14 cellular contexts compared by ENCODE assay signal in genomic region chr4:128803783-128804182, GRCh38. TPM values are rescaled to one million over a fixed set of nuclear protein-coding genes. Genes with fewer than 3 reads are reported as not detected.
DNase-seq lines count a peak whose midpoint lies in the region; ATAC-seq, FAIRE-seq and TF ChIP-seq lines count a peak whose summit lies in the region.
"Had no signal": no experiment of that assay in that cellular context is flagged by ENCODE, and none has a peak within 500 bp of the region (broad histone marks: within the 10 kb centered on the region; RNA-seq: fewer than 3 reads in every experiment).

No MANE protein-coding gene starts in this region.

- no peak overlapping the region for H3K27ac Mint-ChIP-seq in activated naive CD4-positive, alpha-beta T cell treated with anti-CD3 and anti-CD28 coated beads, Interleukin-2, amount 10 ng/mL, durations not matched to agents 7 days and 5 days
- H3K27ac Mint-ChIP-seq: progenitor cell of endocrine pancreas had no signal

- TF ChIP-seq EP300 in H1 (IDR thresholded peaks at IDR 0.05; ENCODE audit: borderline replicate concordance in 1 of 2, low read depth in 2 of 2, low read length in 2 of 2) (no peak), stomach (IDR thresholded peaks at IDR 0.05) (no peak)

- peak overlapping the region; percentile 97 for H3K4ac ChIP-seq in H1 (replicated peaks; ENCODE audit: insufficient read length, low read depth, low read length)

- TF ChIP-seq CTCF in H1 (IDR thresholded peaks at IDR 0.05; ENCODE audit: control extremely low read depth in 1 of 3, insufficient read depth in 1 of 3, low read depth in 1 of 3, low read length in 3 of 3) = no peak
- TF ChIP-seq CTCF in stomach (IDR thresholded peaks at IDR 0.05) = no peak

- ATAC-seq in HG03139 (IDR thresholded peaks at IDR 0.05; ENCODE audit: unreplicated experiment) = peak; percentile 63
- ATAC-seq: Panc1 had no signal

- peak overlapping the region; percentile 84; the same call in 1 of the 2 replicates for H3K27ac ChIP-seq in H1 (ENCODE audit: low read depth, low read length)
- H3K27ac ChIP-seq in stomach = peak overlapping the region in 3 of 5 donors; percentile 27 to 49 (median 36)

- peak overlapping the region; percentile 99 for H4K91ac ChIP-seq in H1 (replicated peaks; ENCODE audit: insufficient read length, low read length)

- H3K9me3 ChIP-seq in H1 (ENCODE audit: insufficient read depth in 2 of 2, low read depth in 1 of 2, low read length in 1 of 2) (no peaks in the 10 kb centered on the region), stomach (no peaks in the 10 kb centered on the region)

- H3K27me3 Mint-ChIP-seq in activated naive CD4-positive, alpha-beta T cell treated with anti-CD3 and anti-CD28 coated beads, Interleukin-2, amount 10 ng/mL, durations not matched to agents 7 days and 5 days = no peaks in the 10 kb centered on the region

- no peak overlapping the region for H3K4me3 ChIP-seq in H1 (ENCODE audit: extremely low read depth in 1 of 4, insufficient read depth in 2 of 4, low read depth in 3 of 4, low read length in 4 of 4)
- H3K4me3 ChIP-seq in stomach = no peak overlapping the region

- peak overlapping the region; percentile 98; the same call in 1 of the 2 replicates for H2BK5ac ChIP-seq in H1 (ENCODE audit: low read depth, low read length)

- peak; percentile 19 for DNase-seq in activated naive CD4-positive, alpha-beta T cell treated with Interleukin-2 at 50 U/mL for 16 hours
- no peak for DNase-seq in activated naive CD4-positive, alpha-beta T cell treated with anti-CD3 and anti-CD28 coated beads, Interleukin-2, amount 10 ng/mL, durations not matched to agents 7 days and 5 days
- no peak for DNase-seq in H1 (ENCODE audit: low read depth in 1 of 2, low spot score in 2 of 2)
- DNase-seq in stomach = no peak
- no peak for DNase-seq in activated gamma-delta T cell (lab: John Stamatoyannopoulos, UW)
- DNase-seq in anterior cingulate cortex (lab: John Stamatoyannopoulos, UW) = no peak
- DNase-seq in H4 (ENCODE audit: low spot score) = no peak
- DNase-seq: DMS79, midbrain, NCI-H2171 treated with DMSO at 0.1 percent for 48 hours, T1000 had no signal

- H4K5ac ChIP-seq in H1 (ENCODE audit: insufficient read length, low read depth, low read length) = peak overlapping the region; percentile 90

- no peaks in the 10 kb centered on the region for H3K36me3 ChIP-seq in H1 (ENCODE audit: control insufficient read depth in 2 of 4, insufficient read depth in 4 of 4, low read length in 3 of 4)
- H3K36me3 ChIP-seq in stomach = no peaks in the 10 kb centered on the region

- H3K36me3 Mint-ChIP-seq in activated naive CD4-positive, alpha-beta T cell treated with anti-CD3 and anti-CD28 coated beads, Interleukin-2, amount 10 ng/mL, durations not matched to agents 7 days and 5 days = no peaks in the 10 kb centered on the region

- FAIRE-seq in H1 (lab: Jason Lieb, UNC) = no peak

- H4K20me1 ChIP-seq in H1 (replicated peaks in 1 of 2; ENCODE audit: control insufficient read depth in 1 of 2, insufficient read depth in 2 of 2, low read length in 2 of 2) = no peaks in the 10 kb centered on the region

- peak overlapping the region; percentile 13 for H3K56ac ChIP-seq in H1 (replicated peaks; ENCODE audit: insufficient read length, low read depth, low read length)

- H3K79me1 ChIP-seq in H1 (ENCODE audit: low read depth, low read length) = no peaks in the 10 kb centered on the region

- TF ChIP-seq RAD21 in H1 (IDR thresholded peaks at IDR 0.05 in 1 of 2, conservative IDR thresholded peaks at IDR 0.05 in 1 of 2; ENCODE audit: low read depth in 2 of 2, low read length in 2 of 2) = no peak

- no peak overlapping the region for H2AFZ ChIP-seq in H1 (ENCODE audit: low read length)

- intact Hi-C loops in stomach (cut with DNase I; ENCODE audit: low total_unique reads) = no loop called here

- no peaks in the 10 kb centered on the region for H3K9me3 Mint-ChIP-seq in activated naive CD4-positive, alpha-beta T cell treated with anti-CD3 and anti-CD28 coated beads, Interleukin-2, amount 10 ng/mL, durations not matched to agents 7 days and 5 days

- no peak overlapping the region for H4K8ac ChIP-seq in H1 (ENCODE audit: extremely low read depth, insufficient read depth, low read length)

- H2AK5ac ChIP-seq in H1 (ENCODE audit: low read depth, low read length) = peak overlapping the region; percentile 93

- H3K27me3 ChIP-seq in H1 (replicated peaks in 1 of 4; ENCODE audit: control insufficient read depth in 3 of 4, extremely low read depth in 1 of 4, insufficient read depth in 3 of 4, low read length in 3 of 4) = no peaks in the 10 kb centered on the region
- H3K27me3 ChIP-seq in stomach = no peaks in the 10 kb centered on the region

- no peak overlapping the region for H3K23ac ChIP-seq in H1 (ENCODE audit: insufficient read length)

- no peak overlapping the region for H3K9ac ChIP-seq in H1 (replicated peaks in 1 of 4; ENCODE audit: extremely low read depth in 1 of 4, low read depth in 3 of 4, low read length in 3 of 4)

- H2BK15ac ChIP-seq in H1 (ENCODE audit: low read length) = no peak overlapping the region

- 0 out of 4 replicates have a peak, but pooled peaks cover 0 to under 1% of the 10 kb centered on the region in 2 experiments for H3K79me2 ChIP-seq in H1 (ENCODE audit: control insufficient read depth in 1 of 2, insufficient read depth in 2 of 2, low read length in 2 of 2)

- peak overlapping the region; percentile 98 for H3K18ac ChIP-seq in H1 (ENCODE audit: extremely low read depth, low read length)

- CTCF ChIA-PET in activated naive CD4-positive, alpha-beta T cell treated with anti-CD3 and anti-CD28 coated beads, Interleukin-2, amount 10 ng/mL, durations not matched to agents 7 days and 5 days (lab: Charles Lee) = no interaction called here
- CTCF ChIA-PET in H1 (lab: Charles Lee; ENCODE audit: partially characterized antibody) = interaction anchor here (1.7 to 4.0 kb wide), 2 partner anchors 228 to 238 kb away, joined by 4 to 21 read pairs; no protein-coding TSS in a partner anchor

- H3K4me1 Mint-ChIP-seq in activated naive CD4-positive, alpha-beta T cell treated with anti-CD3 and anti-CD28 coated beads, Interleukin-2, amount 10 ng/mL, durations not matched to agents 7 days and 5 days = peaks cover 8% of the 10 kb centered on the region

- POLR2A ChIA-PET in H1 (lab: Charles Lee; ENCODE audit: partially characterized antibody) = interaction anchor here (1.2 to 4.5 kb wide), 3 partner anchors 9 to 16 kb away, joined by 3 to 38 read pairs (median 4); no protein-coding TSS in a partner anchor

- peak overlapping the region in 1 of 2 experiments; percentile 58; a peak in 1 of 4 replicates for H3K4me2 ChIP-seq in H1 (ENCODE audit: insufficient read depth in 1 of 2, low read depth in 2 of 2, low read length in 2 of 2)

- no peak overlapping the region for H3K4me3 Mint-ChIP-seq in activated naive CD4-positive, alpha-beta T cell treated with anti-CD3 and anti-CD28 coated beads, Interleukin-2, amount 10 ng/mL, durations not matched to agents 7 days and 5 days

- peak overlapping the region; percentile 96 for H2BK20ac ChIP-seq in H1 (ENCODE audit: low read length)

- no peaks in the 10 kb centered on the region; the same call in 1 of the 2 replicates for H3K23me2 ChIP-seq in H1 (ENCODE audit: low read depth, low read length)

- peak overlapping the region; percentile 69 for H2BK12ac ChIP-seq in H1 (ENCODE audit: low read depth, low read length)

- 62% methylated on average over 2 of the region's 2 CpGs; no CpG with 5 or more reads in 1 of the 2 experiments for WGBS in H1 (ENCODE audit: extremely low coverage in 1 of 2, insufficient coverage in 1 of 2, insufficient read length in 1 of 2, insufficient replicate concordance in 2 of 2, low coverage in 1 of 2, low lambda C conversion rate in 2 of 2, missing lambda C conversion rate in 1 of 2), 2 experiments
- 26 to 57% (median 43%) methylated on average over 2 of the region's 2 CpGs for WGBS in stomach, 5 donors

- H2BK120ac ChIP-seq in H1 (replicated peaks; ENCODE audit: low read depth, low read length) = peak overlapping the region; percentile 40

- no peak overlapping the region for H3K14ac ChIP-seq in H1 (ENCODE audit: insufficient read length)

- no peak for TF ChIP-seq POLR2A in H1 (IDR thresholded peaks at IDR 0.05; ENCODE audit: control extremely low read depth in 1 of 2, low read depth in 2 of 2, low read length in 2 of 2)
- no peak for TF ChIP-seq POLR2A in stomach (IDR thresholded peaks at IDR 0.05)

- peaks cover 13 to 37% (median 29%) of the 10 kb centered on the region in 4 experiments for H3K4me1 ChIP-seq in H1 (replicated peaks in 1 of 4; ENCODE audit: control insufficient read depth in 3 of 4, insufficient read depth in 4 of 4, low read length in 3 of 4)
- peaks cover 0 to 3% (median under 1%) of the 10 kb centered on the region in 4 donors for H3K4me1 ChIP-seq in stomach

TF ChIP-seq in H1, 55 proteins besides CTCF, POLR2A, EP300 and RAD21 (continues in another document):
- TF ChIP-seq POU5F1 (IDR thresholded peaks at IDR 0.05; ENCODE audit: low read depth, low read length) (no peak), CEBPB (IDR thresholded peaks at IDR 0.05; ENCODE audit: low read depth, low read length) (no peak), CTBP2 (IDR thresholded peaks at IDR 0.05; ENCODE audit: borderline replicate concordance, insufficient read depth, insufficient read length, low read length) (no peak), CHD1 (IDR thresholded peaks at IDR 0.05; ENCODE audit: low read depth, low read length) (no peak), GABPA (IDR thresholded peaks at IDR 0.05; ENCODE audit: borderline replicate concordance, insufficient read depth, low read length) (no peak), YY1 (IDR thresholded peaks at IDR 0.05; ENCODE audit: low read depth, low read length) (no peak), CBX8 (IDR thresholded peaks at IDR 0.05; ENCODE audit: borderline replicate concordance, low read depth, low read length) (no peak), SIX5 (IDR thresholded peaks at IDR 0.05; ENCODE audit: low read depth, low read length) (no peak), MAX (IDR thresholded peaks at IDR 0.05) (no peak), POLR2AphosphoS5 (IDR thresholded peaks at IDR 0.05; ENCODE audit: low read depth, low read length) (no peak)

RNA-seq across cellular contexts. Expression of gene JADE1, which starts 5.7 kb away (rescaled TPM):
- total RNA-seq in H1 (2021; fragmentation: NEBNext Ultra II Directional; extraction: Animal tissue kit (Norgen Biotek cat#: 25700)) = 213 and 216 TPM in 2 replicates
- polyA plus RNA-seq in H1 (2011; rRNA removed) = 37.7 and 43.8 TPM in 2 replicates
- 57.6 TPM for polyA plus RNA-seq in H1 (2011; cell fraction: cytosol; rRNA removed)
- polyA plus RNA-seq in H1 (2011; cell fraction: nucleus; rRNA removed) = 123 TPM
- 83.3 to 114 TPM (median 103 TPM) in 4 replicates for polyA plus RNA-seq in H1 (2012, experiment 1 of 2)
- polyA plus RNA-seq in H1 (2012, experiment 2 of 2) = 16.3 TPM
- 91.7 TPM for polyA plus RNA-seq in H1 (2013, experiment 1 of 2)
- 84.6 TPM for polyA plus RNA-seq in H1 (2013, experiment 2 of 2)
- polyA minus RNA-seq in H1 (2011; rRNA and poly(A)+ RNA removed) = 192 and 212 TPM in 2 replicates
- polyA minus RNA-seq in H1 (2011; cell fraction: cytosol; rRNA and poly(A)+ RNA removed) = 75.4 TPM
- polyA minus RNA-seq in H1 (2011; cell fraction: nucleus; rRNA and poly(A)+ RNA removed) = 179 TPM
- 10 to 100 TPM; 11.6 to 57.2 (median 31.7) TPM for total RNA-seq in stomach
- polyA plus RNA-seq in stomach = 10 to 100 TPM; 11.2 to 16.3 (median 12.3) TPM
- total RNA-seq in H4 (2014; rRNA removed; shearing (Covaris generic)) = 12.8 and 16.8 TPM in 2 replicates
